In the genomic region with DNA sequence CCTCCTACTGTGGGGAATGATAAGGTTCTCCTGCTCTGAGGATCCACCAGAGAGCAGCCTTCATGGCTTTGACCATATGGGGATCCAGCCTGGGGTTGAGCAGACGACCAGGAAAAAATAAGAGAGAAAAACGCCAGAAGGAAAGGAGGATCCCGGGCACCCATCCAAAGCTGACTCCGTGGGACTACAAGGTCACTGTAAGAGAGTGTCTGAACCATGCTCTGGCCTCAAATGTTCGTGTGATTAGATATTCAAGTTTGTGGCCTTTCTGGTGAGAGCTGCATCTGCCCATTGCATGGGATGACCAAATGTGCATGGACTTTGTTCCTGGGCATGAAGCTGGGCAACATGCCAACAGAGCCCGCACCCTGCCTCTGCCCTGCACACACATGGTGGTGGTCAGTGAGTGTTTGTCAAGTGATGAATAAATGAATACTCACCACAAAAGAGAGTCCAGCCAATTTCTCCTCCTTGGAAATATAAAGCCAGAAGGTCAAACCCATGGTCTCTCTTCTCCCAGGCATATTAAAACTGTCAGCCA, we compare ENCODE assay signal across 12 cellular contexts.
DNase-seq lines count a peak whose midpoint lies in the region; ATAC-seq, FAIRE-seq and TF ChIP-seq lines count a peak whose summit lies in the region.
"Had no signal": no experiment of that assay in that cellular context is flagged by ENCODE, and none has a peak within 500 bp of the region (broad histone marks: within the 10 kb centered on the region; RNA-seq: fewer than 3 reads in every experiment).

No MANE protein-coding gene starts in this region.

- H3K36me3 ChIP-seq in DND-41 (ENCODE audit: insufficient read depth, low read length) = no peaks in the 10 kb centered on the region
- H3K36me3 ChIP-seq in fibroblast of lung (ENCODE audit: control insufficient read depth, insufficient read depth, low read length) = no peaks in the 10 kb centered on the region
- no peaks in the 10 kb centered on the region for H3K36me3 ChIP-seq in small intestine (ENCODE audit: control insufficient read depth in 2 of 2, insufficient read depth in 2 of 2, low read length in 2 of 2)
- H3K36me3 ChIP-seq in colonic mucosa = no peaks in the 10 kb centered on the region

- H3K4me2 ChIP-seq in DND-41 (ENCODE audit: insufficient read depth, low read length) (no peak overlapping the region), fibroblast of lung (ENCODE audit: extremely low read depth, insufficient read depth, low read length) (peak overlapping the region; percentile 30)

- H3K27me3 ChIP-seq in DND-41 (ENCODE audit: insufficient read depth, low read length, poor library complexity) = no peaks in the 10 kb centered on the region
- no peaks in the 10 kb centered on the region for H3K27me3 ChIP-seq in fibroblast of lung (ENCODE audit: control insufficient read depth, insufficient read depth, low read length)
- H3K27me3 ChIP-seq in small intestine (ENCODE audit: control insufficient read depth in 2 of 2, insufficient read depth in 2 of 2, low read length in 2 of 2) = no peaks in the 10 kb centered on the region
- no peaks in the 10 kb centered on the region for H3K27me3 ChIP-seq in colonic mucosa

- H3K27ac ChIP-seq in DND-41 (ENCODE audit: low read length) (0 out of 2 replicates have a peak overlapping the region, but pooled peaks have one; percentile 34), fibroblast of lung (ENCODE audit: insufficient read depth, low read length) (peak overlapping the region; percentile 72), small intestine (ENCODE audit: low read depth in 1 of 2, low read length in 1 of 2) (peak overlapping the region in 1 of 2 donors; percentile 41), colonic mucosa (no peak overlapping the region)

- TF ChIP-seq CTCF in DND-41 (IDR thresholded peaks at IDR 0.05; ENCODE audit: borderline replicate concordance, extremely low read depth, low read length, poor library complexity, severe bottlenecking) = no peak
- TF ChIP-seq CTCF in fibroblast of lung (conservative IDR thresholded peaks at IDR 0.05 in 1 of 2, IDR thresholded peaks at IDR 0.05 in 1 of 2; ENCODE audit: low read depth in 1 of 2, low read length in 2 of 2) = no peak
- TF ChIP-seq CTCF in colonic mucosa (IDR thresholded peaks at IDR 0.05) = no peak

- H3K4me3 ChIP-seq in DND-41 (ENCODE audit: low read depth in 1 of 2, low read length in 2 of 2) (no peak overlapping the region), fibroblast of lung (replicated peaks in 1 of 4; ENCODE audit: control extremely low read depth in 1 of 4, insufficient read depth in 1 of 4, low read depth in 3 of 4, low read length in 4 of 4) (no peak overlapping the region), small intestine (ENCODE audit: low read depth in 1 of 2, low read length in 2 of 2) (no peak overlapping the region), colonic mucosa (no peak overlapping the region)

- no peak for FAIRE-seq in small intestine (lab: Jason Lieb, UNC)
- FAIRE-seq: GM12891 had no signal

- no peaks in the 10 kb centered on the region for H4K20me1 ChIP-seq in DND-41 (ENCODE audit: insufficient read depth, low read length)
- H4K20me1 ChIP-seq in fibroblast of lung (ENCODE audit: control insufficient read depth, extremely low read depth, insufficient read depth, low read length) = no peaks in the 10 kb centered on the region

- H3K79me2 ChIP-seq in DND-41 (ENCODE audit: insufficient read depth, low read length) (no peaks in the 10 kb centered on the region), fibroblast of lung (ENCODE audit: control insufficient read depth, insufficient read depth, low read length) (no peaks in the 10 kb centered on the region)

- 62 to 71% (median 63%) methylated on average over 6 of the region's 6 CpGs for WGBS in small intestine, 3 donors

- H3K4me1 ChIP-seq in DND-41 (ENCODE audit: insufficient read depth, low read length) (peaks cover 30% of the 10 kb centered on the region), fibroblast of lung (ENCODE audit: control insufficient read depth, extremely low read depth, insufficient read depth, low read length) (peaks cover 18% of the 10 kb centered on the region), small intestine (ENCODE audit: control insufficient read depth in 2 of 2, insufficient read depth in 1 of 2, low read depth in 1 of 2, low read length in 1 of 2) (peaks cover 0 to 19% of the 10 kb centered on the region in 2 donors), colonic mucosa (no peaks in the 10 kb centered on the region)

- ATAC-seq in DND-41 (ENCODE audit: insufficient read depth, low read depth) (no peak), SK-N-SH treated with all-trans-retinoic acid at 6 μM for 48 hours (peak; percentile 10; the same call in 2 of the 3 replicates), GM18873 (IDR thresholded peaks at IDR 0.05; ENCODE audit: low FRiP score, unreplicated experiment) (no peak)
- ATAC-seq: WTC11 had no signal

- no peaks in the 10 kb centered on the region for H3K9me3 ChIP-seq in DND-41 (ENCODE audit: insufficient read depth, low read length, severe bottlenecking)
- no peaks in the 10 kb centered on the region for H3K9me3 ChIP-seq in fibroblast of lung (ENCODE audit: control insufficient read depth, insufficient read depth, low read depth, low read length)
- no peaks in the 10 kb centered on the region for H3K9me3 ChIP-seq in small intestine (ENCODE audit: control insufficient read depth, low read depth)
- H3K9me3 ChIP-seq in colonic mucosa = no peaks in the 10 kb centered on the region

- no peak overlapping the region for H3K9ac ChIP-seq in DND-41 (ENCODE audit: low read depth, low read length)
- no peak overlapping the region for H3K9ac ChIP-seq in fibroblast of lung (ENCODE audit: insufficient read depth, low read length)
- no peak overlapping the region for H3K9ac ChIP-seq in colonic mucosa (ENCODE audit: low read depth in 2 of 2, low read length in 2 of 2)

- H2AFZ ChIP-seq in DND-41 (ENCODE audit: low read depth, low read length) = no peak overlapping the region
- H2AFZ ChIP-seq in fibroblast of lung (ENCODE audit: low read length) = peak overlapping the region; percentile 23

- intact Hi-C loops in colonic mucosa (cut with DNase I) = no loop called here

- peak; percentile 16 for DNase-seq in A172 (ENCODE audit: low spot score)
- DNase-seq in DND-41 = no peak
- peak; percentile 33 to 48 for DNase-seq in fibroblast of lung (ENCODE audit: low read depth in 2 of 2)
- DNase-seq in islet precursor cell = no peak
- no peak for DNase-seq in small intestine
- DNase-seq in colonic mucosa = no peak
- DNase-seq: effector memory CD4-positive, alpha-beta T cell; NCI-H187 had no signal

TF ChIP-seq in SK-N-SH treated with all-trans-retinoic acid at 6 μM for 48 hours, 23 proteins besides CTCF, POLR2A, EP300 and RAD21 (continues in another document):
- TF ChIP-seq ZC3H10 (CRISPR knock-in tag; IDR thresholded peaks at IDR 0.05) (no peak), RARB (CRISPR knock-in tag; IDR thresholded peaks at IDR 0.05) (no peak), PPARA (CRISPR knock-in tag; IDR thresholded peaks at IDR 0.05; ENCODE audit: borderline replicate concordance) (no peak), TSHZ2 (CRISPR knock-in tag; IDR thresholded peaks at IDR 0.05) (no peak), ZNF8 (CRISPR knock-in tag; IDR thresholded peaks at IDR 0.05) (no peak), BACH2 (CRISPR knock-in tag; IDR thresholded peaks at IDR 0.05; ENCODE audit: borderline replicate concordance) (no peak), ESRRG (CRISPR knock-in tag; IDR thresholded peaks at IDR 0.05) (no peak)
- TF ChIP-seq, protein P1, sequence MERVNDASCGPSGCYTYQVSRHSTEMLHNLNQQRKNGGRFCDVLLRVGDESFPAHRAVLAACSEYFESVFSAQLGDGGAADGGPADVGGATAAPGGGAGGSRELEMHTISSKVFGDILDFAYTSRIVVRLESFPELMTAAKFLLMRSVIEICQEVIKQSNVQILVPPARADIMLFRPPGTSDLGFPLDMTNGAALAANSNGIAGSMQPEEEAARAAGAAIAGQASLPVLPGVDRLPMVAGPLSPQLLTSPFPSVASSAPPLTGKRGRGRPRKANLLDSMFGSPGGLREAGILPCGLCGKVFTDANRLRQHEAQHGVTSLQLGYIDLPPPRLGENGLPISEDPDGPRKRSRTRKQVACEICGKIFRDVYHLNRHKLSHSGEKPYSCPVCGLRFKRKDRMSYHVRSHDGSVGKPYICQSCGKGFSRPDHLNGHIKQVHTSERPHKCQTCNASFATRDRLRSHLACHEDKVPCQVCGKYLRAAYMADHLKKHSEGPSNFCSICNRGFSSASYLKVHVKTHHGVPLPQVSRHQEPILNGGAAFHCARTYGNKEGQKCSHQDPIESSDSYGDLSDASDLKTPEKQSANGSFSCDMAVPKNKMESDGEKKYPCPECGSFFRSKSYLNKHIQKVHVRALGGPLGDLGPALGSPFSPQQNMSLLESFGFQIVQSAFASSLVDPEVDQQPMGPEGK (CRISPR knock-in tag; IDR thresholded peaks at IDR 0.05; ENCODE audit: borderline replicate concordance) = no peak

Comparison
In these comparisons a context has a peak if more than half of its experiments do, and no peak if none do; other contexts are left out.
1. DNase-seq: peak in A172 (single experiment) and fibroblast of lung (2 of 2); none in DND-41 (single experiment), islet precursor cell (single experiment), small intestine (single experiment) and colonic mucosa (single experiment).